In genomic region chr5:149740341-149740740, GRCh38 we compare ENCODE assay signal across 17 cellular contexts.
"Had no signal": no experiment of that assay in that cellular context is flagged by ENCODE, and none has a peak within 500 bp of the region (broad histone marks: within the 10 kb centered on the region; RNA-seq: fewer than 3 reads in every experiment).

No MANE protein-coding gene starts in this region.

- H3K36me3 ChIP-seq: breast epithelium, neural progenitor cell, right atrium auricular region had no signal

- H3K9ac ChIP-seq: neural progenitor cell had no signal

- H3K9me3 ChIP-seq: breast epithelium, right atrium auricular region, testis had no signal

- ATAC-seq: effector memory CD8-positive, alpha-beta T cell; left colon; stimulated activated naive CD8-positive, alpha-beta T cell treated with anti-CD3 and anti-CD28 coated beads, Interleukin-15, Interleukin-2, amounts not matched to agents 100 U/mL and 50 U/mL, for 24 hours; T-helper 17 cell had no signal

- H3K4me3 ChIP-seq: breast epithelium, hepatocyte, neural progenitor cell, right atrium auricular region, testis had no signal

- H3K27ac ChIP-seq: breast epithelium, hepatocyte, neural progenitor cell, testis had no signal

- H3K27me3 ChIP-seq: breast epithelium, hepatocyte, neural progenitor cell, right atrium auricular region, testis had no signal

- FAIRE-seq: astrocyte, TTC549 had no signal

- DNase-seq: activated CD4-positive, alpha-beta T cell treated with anti-CD3 and anti-CD28 coated beads, Interleukin-2, amount 50 U/mL, for 4 hours; activated gamma-delta T cell; cerebellar nuclear complex; dermis blood vessel endothelial cell; effector memory CD8-positive, alpha-beta T cell; left colon; mammary epithelial cell; stimulated activated CD4-positive, alpha-beta T cell treated with anti-CD3 and anti-CD28 coated beads, Interleukin-2, amount 100 ng/mL, for 24 hours; stimulated activated naive CD8-positive, alpha-beta T cell treated with anti-CD3 and anti-CD28 coated beads, Interleukin-15, Interleukin-2, amounts not matched to agents 100 U/mL and 50 U/mL, for 24 hours; T-helper 17 cell; testis had no signal

- H3K4me2 ChIP-seq: hepatocyte, neural progenitor cell had no signal

- H3K4me1 ChIP-seq: breast epithelium, neural progenitor cell, testis had no signal

- H2AFZ ChIP-seq: hepatocyte, neural progenitor cell had no signal
